ENCODE assay signal across 12 cellular contexts in genomic region chr5:14365831-14366435, GRCh38.
A peak's percentile ranks its signal among the peaks of the same experiment; 100 is the strongest.
DNase-seq lines count a peak whose midpoint lies in the region; ATAC-seq and TF ChIP-seq lines count a peak whose summit lies in the region.
"Had no signal": no experiment of that assay in that cellular context is flagged by ENCODE, and none has a peak within 500 bp of the region (broad histone marks: within the 10 kb centered on the region; RNA-seq: fewer than 3 reads in every experiment).

No MANE protein-coding gene starts in this region.

- no peaks in the 10 kb centered on the region for H3K36me3 Mint-ChIP-seq in activated naive CD4-positive, alpha-beta T cell treated with anti-CD3 and anti-CD28 coated beads, Interleukin-2, amount 50 U/mL, for 24 hours
- peaks cover 56% of the 10 kb centered on the region for H3K36me3 Mint-ChIP-seq in endothelial cell (ENCODE audit: low read depth, unreplicated experiment)

- no peaks in the 10 kb centered on the region for H3K27me3 Mint-ChIP-seq in activated naive CD4-positive, alpha-beta T cell treated with anti-CD3 and anti-CD28 coated beads, Interleukin-2, amount 50 U/mL, for 24 hours
- peaks cover 3% of the 10 kb centered on the region for H3K27me3 Mint-ChIP-seq in endothelial cell (ENCODE audit: unreplicated experiment)
- H3K27me3 Mint-ChIP-seq: stimulated activated memory B cell treated with anti-CD40 and anti-IgM and Interleukin-4, amounts not matched to agents 10 μg/mL and 1 μg/mL and 100 μg/mL, for 72 hours had no signal

- ATAC-seq in GM21381 (IDR thresholded peaks at IDR 0.05; ENCODE audit: unreplicated experiment) (no peak), heart left ventricle (no peak)
- ATAC-seq: stimulated activated memory B cell treated with anti-CD40 and anti-IgM and Interleukin-4, amounts not matched to agents 10 μg/mL and 1 μg/mL and 100 μg/mL, for 72 hours had no signal

- H3K27ac ChIP-seq in heart left ventricle, result no peak overlapping the region

- H3K4me1 Mint-ChIP-seq in activated naive CD4-positive, alpha-beta T cell treated with anti-CD3 and anti-CD28 coated beads, Interleukin-2, amount 50 U/mL, for 24 hours, result peaks cover 30% of the 10 kb centered on the region
- H3K4me1 Mint-ChIP-seq in endothelial cell (ENCODE audit: unreplicated experiment), result peaks cover 24% of the 10 kb centered on the region

- TF ChIP-seq CTCF in endothelial cell (IDR thresholded peaks at IDR 0.05; ENCODE audit: unreplicated experiment) (no peak), heart left ventricle (IDR thresholded peaks at IDR 0.05) (no peak)

- H3K9me3 ChIP-seq in heart left ventricle, result peaks cover 0 to 4% (median 0%) of the 10 kb centered on the region in 12 donors

- peaks cover 0 to 13% (median 2%) of the 10 kb centered on the region in 12 donors for H3K4me1 ChIP-seq in heart left ventricle

- 73 to 78% (median 77%) methylated on average over 3 of the region's 3 CpGs for WGBS in heart left ventricle, 4 donors

- no peaks in the 10 kb centered on the region for H3K9me3 Mint-ChIP-seq in activated naive CD4-positive, alpha-beta T cell treated with anti-CD3 and anti-CD28 coated beads, Interleukin-2, amount 50 U/mL, for 24 hours
- no peaks in the 10 kb centered on the region for H3K9me3 Mint-ChIP-seq in endothelial cell (ENCODE audit: unreplicated experiment)
- H3K9me3 Mint-ChIP-seq: stimulated activated memory B cell treated with anti-CD40 and anti-IgM and Interleukin-4, amounts not matched to agents 10 μg/mL and 1 μg/mL and 100 μg/mL, for 72 hours had no signal

- intact Hi-C loops in heart left ventricle (cut with DNase I), result loop anchor here in 6 of 10 donors (2.0 to 10.0 kb wide), 4 partner anchors 371 to 381 kb away; no protein-coding TSS in a partner anchor

- DNase-seq in activated naive CD4-positive, alpha-beta T cell treated with anti-CD3 and anti-CD28 coated beads, Interleukin-2, amount 50 U/mL, for 16 hours, result no peak
- DNase-seq in SW480 (ENCODE audit: low spot score), result peak; percentile 76
- DNase-seq in endothelial cell (ENCODE audit: low spot score), result no peak
- peak; percentile 9 for DNase-seq in stromal cell of bone marrow (ENCODE audit: low read depth)
- no peak for DNase-seq in heart left ventricle
- DNase-seq in activated CD8-positive, alpha-beta memory T cell treated with anti-CD3 and anti-CD28 coated beads for 24 hours, result no peak
- DNase-seq: activated CD4-positive, alpha-beta T cell treated with anti-CD3 and anti-CD28 coated beads, Interleukin-2, amount 50 U/mL, for 1 hour; NCI-H2171; stimulated activated CD4-positive, alpha-beta T cell treated with anti-CD3 and anti-CD28 coated beads, Interleukin-2, amount 100 ng/mL, for 48 hours had no signal

- TF ChIP-seq POLR2A in heart left ventricle (IDR thresholded peaks at IDR 0.05), result no peak

- H3K36me3 ChIP-seq in heart left ventricle, result peaks cover 2 to 100% (median 92%) of the 10 kb centered on the region in 9 donors

- peak overlapping the region; percentile 2 for H3K27ac Mint-ChIP-seq in activated naive CD4-positive, alpha-beta T cell treated with anti-CD3 and anti-CD28 coated beads, Interleukin-2, amount 50 U/mL, for 24 hours
- peak overlapping the region; percentile 49 for H3K27ac Mint-ChIP-seq in endothelial cell (ENCODE audit: unreplicated experiment)
- H3K27ac Mint-ChIP-seq: stimulated activated memory B cell treated with anti-CD40 and anti-IgM and Interleukin-4, amounts not matched to agents 10 μg/mL and 1 μg/mL and 100 μg/mL, for 72 hours had no signal

- H3K27me3 ChIP-seq in heart left ventricle, result no peaks in the 10 kb centered on the region

- no peak overlapping the region for H3K4me3 ChIP-seq in heart left ventricle

- no peak overlapping the region for H3K4me3 Mint-ChIP-seq in activated naive CD4-positive, alpha-beta T cell treated with anti-CD3 and anti-CD28 coated beads, Interleukin-2, amount 50 U/mL, for 24 hours
- no peak overlapping the region for H3K4me3 Mint-ChIP-seq in endothelial cell (ENCODE audit: unreplicated experiment)
- H3K4me3 Mint-ChIP-seq: stimulated activated memory B cell treated with anti-CD40 and anti-IgM and Interleukin-4, amounts not matched to agents 10 μg/mL and 1 μg/mL and 100 μg/mL, for 72 hours had no signal

Comparison
In these comparisons a context has a peak if more than half of its experiments do, and no peak if none do; other contexts are left out.
1. DNase-seq: peak in SW480 (single experiment) and stromal cell of bone marrow (single experiment); none in activated naive CD4-positive, alpha-beta T cell treated with anti-CD3 and anti-CD28 coated beads, Interleukin-2, amount 50 U/mL, for 16 hours (single experiment), endothelial cell (single experiment), heart left ventricle (0 of 5) and activated CD8-positive, alpha-beta memory T cell treated with anti-CD3 and anti-CD28 coated beads for 24 hours (single experiment).